ENCODE assay signal across 11 cellular contexts in the genomic region with DNA sequence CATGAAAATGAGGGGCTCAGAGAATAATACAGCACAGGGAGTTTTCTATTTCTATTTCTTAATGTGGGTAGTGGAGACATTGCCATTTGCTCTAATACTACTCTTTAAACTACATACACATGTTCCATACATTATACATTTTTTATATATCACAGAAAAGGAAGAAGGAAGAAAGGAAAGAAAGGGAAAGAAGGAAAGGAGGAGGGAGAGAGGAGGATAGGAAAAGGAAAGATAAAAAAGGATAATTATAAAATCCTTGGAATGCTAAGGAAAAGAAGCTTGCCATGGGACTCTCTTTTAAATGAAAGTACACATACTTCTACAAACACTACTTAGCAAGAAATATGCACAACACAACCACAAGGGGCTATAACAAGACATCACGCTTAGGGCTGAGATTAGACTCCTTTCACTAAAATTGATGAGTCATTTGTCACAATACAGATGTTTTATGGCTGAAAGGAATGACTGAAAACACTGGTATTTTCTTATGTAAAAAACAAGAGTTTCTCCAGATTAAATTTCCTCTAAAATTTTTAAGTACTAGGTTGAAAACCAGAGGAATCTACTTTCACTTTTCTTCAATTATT.
DNase-seq lines count a peak whose midpoint lies in the region; ATAC-seq lines count a peak whose summit lies in the region.
"Had no signal": no experiment of that assay in that cellular context is flagged by ENCODE, and none has a peak within 500 bp of the region (broad histone marks: within the 10 kb centered on the region; RNA-seq: fewer than 3 reads in every experiment).

No MANE protein-coding gene starts in this region.

- H3K4me3 ChIP-seq in adipocyte (ENCODE audit: low read length): peak overlapping the region; percentile 58
- no peak overlapping the region for H3K4me3 ChIP-seq in aorta (ENCODE audit: low read length in 2 of 2)

- DNase-seq in AG20443 (ENCODE audit: low spot score) (peak; percentile 71), adipocyte (ENCODE audit: low read depth) (peak; percentile 89), iris pigment epithelial cell (ENCODE audit: low read depth) (peak; percentile 90), aorta (no peak), left lobe of liver (ENCODE audit: low spot score) (no peak)
- DNase-seq: activated CD4-positive, CD25-positive, alpha-beta regulatory T cell; NCI-H526 treated with DMSO at 0.1 percent for 48 hours had no signal

- WGBS in aorta, 2 donors: 44 to 54% methylated on average over 1 of the region's 1 CpG

- intact Hi-C loops in aorta (cut with DNase I): no loop called here

- peak overlapping the region; percentile 47 for H3K9ac ChIP-seq in adipocyte (ENCODE audit: low read length)

- peaks cover 18% of the 10 kb centered on the region for H3K4me1 ChIP-seq in adipocyte (ENCODE audit: control insufficient read depth, insufficient read depth, low read length)
- H3K4me1 ChIP-seq in aorta (ENCODE audit: control insufficient read depth in 1 of 2, insufficient read depth in 2 of 2, low read length in 2 of 2): no peaks in the 10 kb centered on the region

- no peaks in the 10 kb centered on the region for H3K27me3 ChIP-seq in adipocyte (replicated peaks; ENCODE audit: control insufficient read depth, insufficient read depth, low read length)
- H3K27me3 ChIP-seq in aorta (ENCODE audit: control insufficient read depth in 1 of 2, insufficient read depth in 2 of 2, low read length in 1 of 2): no peaks in the 10 kb centered on the region

- no peaks in the 10 kb centered on the region for H3K36me3 ChIP-seq in adipocyte (ENCODE audit: control insufficient read depth, insufficient read depth, low read length, severe bottlenecking)
- no peaks in the 10 kb centered on the region for H3K36me3 ChIP-seq in aorta (ENCODE audit: control insufficient read depth in 1 of 2, insufficient read depth in 2 of 2, low read length in 1 of 2)

- ATAC-seq in HG02610 (IDR thresholded peaks at IDR 0.05; ENCODE audit: unreplicated experiment): peak; percentile 44
- no peak for ATAC-seq in GM18511 (IDR thresholded peaks at IDR 0.05; ENCODE audit: unreplicated experiment)
- no peak for ATAC-seq in GM21576 (IDR thresholded peaks at IDR 0.05; ENCODE audit: unreplicated experiment)
- ATAC-seq in aorta (ENCODE audit: low FRiP score): no peak
- ATAC-seq in left lobe of liver: no peak

- no peak overlapping the region for H3K27ac ChIP-seq in aorta (ENCODE audit: low read depth in 1 of 2, low read length in 2 of 2)
- H3K27ac ChIP-seq: HL-60 had no signal

- no peaks in the 10 kb centered on the region for H3K9me3 ChIP-seq in adipocyte (ENCODE audit: control insufficient read depth, low read length)
- H3K9me3 ChIP-seq in aorta (ENCODE audit: control insufficient read depth, low read length): no peaks in the 10 kb centered on the region

Comparison
In these comparisons a context has a peak if more than half of its experiments do, and no peak if none do; other contexts are left out.
1. DNase-seq: peak in AG20443 (single experiment), adipocyte (single experiment) and iris pigment epithelial cell (single experiment); none in aorta (0 of 2) and left lobe of liver (single experiment).